15 cellular contexts compared by ENCODE assay signal in the genomic region with DNA sequence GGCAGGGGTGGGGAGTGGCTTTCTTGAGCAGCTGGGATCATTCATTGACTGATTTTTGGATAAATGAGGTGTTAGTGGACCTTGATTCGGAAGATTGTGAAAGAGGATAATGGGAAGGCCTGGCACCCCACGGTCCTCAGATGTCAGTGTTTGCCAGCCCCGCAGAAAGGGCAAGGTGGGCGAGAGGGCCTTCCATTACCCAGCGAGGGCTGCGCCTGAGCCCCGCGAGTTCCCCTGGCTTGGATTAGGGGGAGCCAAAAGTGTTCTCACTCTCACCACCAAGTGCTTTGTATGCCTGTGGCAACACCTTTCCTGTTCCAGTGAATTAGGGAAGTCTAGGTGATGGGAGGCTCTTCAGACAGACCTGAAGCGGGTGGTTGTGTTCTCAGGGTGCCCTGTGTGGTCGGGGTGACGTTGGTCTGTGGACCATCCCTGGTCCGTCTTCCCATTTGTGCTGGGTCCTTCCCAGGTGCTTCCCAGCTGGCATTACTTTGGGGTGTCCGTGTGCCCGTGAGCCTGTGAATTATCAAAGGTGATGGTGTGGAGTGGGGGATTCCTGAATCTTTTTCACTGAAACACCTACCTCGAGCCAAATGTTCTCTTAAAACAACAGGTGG. TPM values are rescaled to one million over a fixed set of nuclear protein-coding genes. Genes with fewer than 3 reads are reported as not detected.
A peak's percentile ranks its signal among the peaks of the same experiment; 100 is the strongest.
DNase-seq lines count a peak whose midpoint lies in the region; ATAC-seq and TF ChIP-seq lines count a peak whose summit lies in the region.
"Had no signal": no experiment of that assay in that cellular context is flagged by ENCODE, and none has a peak within 500 bp of the region (broad histone marks: within the 10 kb centered on the region; RNA-seq: fewer than 3 reads in every experiment).

No MANE protein-coding gene starts in this region.

- 54 to 74% (median 58%) methylated on average over 15 of the region's 15 CpGs for WGBS in psoas muscle, 3 donors

- ATAC-seq in psoas muscle (no peak), left colon (no peak)
- no peak for ATAC-seq in activated naive CD8-positive, alpha-beta T cell treated with anti-CD3 and anti-CD28 coated beads, Interleukin-2, amount 50 U/mL, for 24 hours

- no peak overlapping the region for H3K4me3 Mint-ChIP-seq in activated T-cell treated with anti-CD3 and anti-CD28 coated beads, Interleukin-2, amount 50 U/mL, for 24 hours
- no peak overlapping the region for H3K4me3 Mint-ChIP-seq in activated naive CD8-positive, alpha-beta T cell treated with anti-CD3 and anti-CD28 coated beads, Interleukin-2, amount 50 U/mL, for 24 hours

- intact Hi-C loops in dorsolateral prefrontal cortex (cut with DNase I) (loop anchor here in 1 of 2 donors (5.0 to 10.0 kb wide), 2 partner anchors 34 to 338 kb away; partner anchors contain the start of genes CDC42BPA and COQ8A), psoas muscle (cut with DNase I) (no loop called here), left colon (cut with DNase I, micrococcal nuclease) (no loop called here)

- H3K27ac Mint-ChIP-seq in activated T-cell treated with anti-CD3 and anti-CD28 coated beads, Interleukin-2, amount 50 U/mL, for 24 hours: no peak overlapping the region
- H3K27ac Mint-ChIP-seq in activated naive CD8-positive, alpha-beta T cell treated with anti-CD3 and anti-CD28 coated beads, Interleukin-2, amount 50 U/mL, for 24 hours: no peak overlapping the region

- TF ChIP-seq CTCF in dorsolateral prefrontal cortex (IDR thresholded peaks at IDR 0.05 in 54 of 56, conservative IDR thresholded peaks at IDR 0.05 in 2 of 56; ENCODE audit: low read depth in 1 of 56, partially characterized antibody in 56 of 56) (no peak), psoas muscle (IDR thresholded peaks at IDR 0.05) (no peak)

- peak; percentile 14 for DNase-seq in activated T-cell treated with anti-CD3 and anti-CD28 coated beads, Interleukin-2, amount 50 U/mL, for 24 hours
- DNase-seq in activated T-cell treated with anti-CD3 and anti-CD28 coated beads for 4 hours (no peak), H7 (peak; percentile 54), dorsolateral prefrontal cortex (no peak), psoas muscle (no peak), HuH-7 (ENCODE audit: low spot score) (no peak), left colon (no peak)
- DNase-seq in activated naive CD8-positive, alpha-beta T cell treated with anti-CD3 and anti-CD28 coated beads, Interleukin-2, amount 50 U/mL, for 24 hours: no peak
- DNase-seq: COR-L47, DMS53, MV-4-11, NCI-H1436, NCI-H510A treated with DMSO at 0.1 percent for 48 hours, Peyer's patch had no signal

- peaks cover 3% of the 10 kb centered on the region for H3K9me3 Mint-ChIP-seq in activated T-cell treated with anti-CD3 and anti-CD28 coated beads, Interleukin-2, amount 50 U/mL, for 24 hours
- peaks cover 3% of the 10 kb centered on the region for H3K9me3 Mint-ChIP-seq in activated naive CD8-positive, alpha-beta T cell treated with anti-CD3 and anti-CD28 coated beads, Interleukin-2, amount 50 U/mL, for 24 hours

- H3K36me3 Mint-ChIP-seq in activated T-cell treated with anti-CD3 and anti-CD28 coated beads, Interleukin-2, amount 50 U/mL, for 24 hours (ENCODE audit: low read depth): peaks cover 21% of the 10 kb centered on the region
- H3K36me3 Mint-ChIP-seq in activated naive CD8-positive, alpha-beta T cell treated with anti-CD3 and anti-CD28 coated beads, Interleukin-2, amount 50 U/mL, for 24 hours (ENCODE audit: low read depth): peaks cover 6% of the 10 kb centered on the region

- no peaks in the 10 kb centered on the region for H3K4me1 Mint-ChIP-seq in activated T-cell treated with anti-CD3 and anti-CD28 coated beads, Interleukin-2, amount 50 U/mL, for 24 hours (ENCODE audit: low read depth)
- H3K4me1 Mint-ChIP-seq in activated naive CD8-positive, alpha-beta T cell treated with anti-CD3 and anti-CD28 coated beads, Interleukin-2, amount 50 U/mL, for 24 hours: no peaks in the 10 kb centered on the region

- peaks cover 3% of the 10 kb centered on the region for H3K9me3 ChIP-seq in psoas muscle
- H3K9me3 ChIP-seq: Peyer's patch had no signal

- H3K27me3 ChIP-seq in H7 (ENCODE audit: control insufficient read depth, insufficient read depth, low read length) (no peaks in the 10 kb centered on the region), dorsolateral prefrontal cortex (no peaks in the 10 kb centered on the region), psoas muscle (ENCODE audit: insufficient read depth in 3 of 3, low read length in 2 of 3) (no peaks in the 10 kb centered on the region)
- H3K27me3 ChIP-seq: BLaER1 treated with 17β-estradiol and CSF1 and Interleukin-3, amounts not matched to agents 10 nM and 100 nM; Peyer's patch had no signal

- peak overlapping the region in 30 of 59 donors; percentile 5 to 98 (median 50) for H3K27ac ChIP-seq in dorsolateral prefrontal cortex
- H3K27ac ChIP-seq in psoas muscle: peak overlapping the region; percentile 74
- H3K27ac ChIP-seq: BLaER1 treated with 17β-estradiol and CSF1 and Interleukin-3, amounts not matched to agents 10 nM and 100 nM; Peyer's patch had no signal

- H3K4me1 ChIP-seq in psoas muscle: peaks cover 80% of the 10 kb centered on the region

- H3K4me3 ChIP-seq in H7 (ENCODE audit: insufficient read depth, low read depth, low read length) (no peak overlapping the region), dorsolateral prefrontal cortex (no peak overlapping the region), psoas muscle (peak overlapping the region; percentile 2)
- H3K4me3 ChIP-seq: BLaER1 treated with 17β-estradiol and CSF1 and Interleukin-3, amounts not matched to agents 10 nM and 100 nM; Peyer's patch had no signal

- H3K27me3 Mint-ChIP-seq in activated T-cell treated with anti-CD3 and anti-CD28 coated beads, Interleukin-2, amount 50 U/mL, for 24 hours: no peaks in the 10 kb centered on the region
- no peaks in the 10 kb centered on the region for H3K27me3 Mint-ChIP-seq in activated naive CD8-positive, alpha-beta T cell treated with anti-CD3 and anti-CD28 coated beads, Interleukin-2, amount 50 U/mL, for 24 hours

- no peaks in the 10 kb centered on the region for H3K36me3 ChIP-seq in H7 (replicated peaks; ENCODE audit: control insufficient read depth, insufficient read depth, low read length)
- peaks cover 0 to 21% of the 10 kb centered on the region in 2 donors for H3K36me3 ChIP-seq in psoas muscle (ENCODE audit: insufficient read depth in 1 of 2, low read depth in 1 of 2)

RNA-seq across cellular contexts. Expression of gene COQ8A, which starts 36.7 kb away (rescaled TPM):
- total RNA-seq in H7 (2014; rRNA removed; shearing (Covaris generic)): 35.8 and 52.5 TPM in 2 replicates
- total RNA-seq in dorsolateral prefrontal cortex: 10 to 100 TPM; 27.2 to 59.8 (median 44.7) TPM
- total RNA-seq in psoas muscle: 1,000 to 10,000 TPM in 1 of 4 donors, 100 to 1,000 TPM in 3; 574 to 1,432 (median 837) TPM
- 1,000 to 10,000 TPM in 1 of 3 donors, 100 to 1,000 TPM in 2; 134 to 1,231 (median 616) TPM for polyA plus RNA-seq in psoas muscle
- total RNA-seq in left colon: 10 to 100 TPM; 39.9 to 44.8 TPM

Comparison
In these comparisons a context has a peak if more than half of its experiments do, and no peak if none do; other contexts are left out.
1. DNase-seq: peak in activated T-cell treated with anti-CD3 and anti-CD28 coated beads, Interleukin-2, amount 50 U/mL, for 24 hours (single experiment) and H7 (single experiment); none in activated T-cell treated with anti-CD3 and anti-CD28 coated beads for 4 hours (single experiment), dorsolateral prefrontal cortex (0 of 10), psoas muscle (0 of 2), activated naive CD8-positive, alpha-beta T cell treated with anti-CD3 and anti-CD28 coated beads, Interleukin-2, amount 50 U/mL, for 24 hours (single experiment), HuH-7 (single experiment) and left colon (0 of 2).
2. RNA of gene COQ8A, which starts 36.7 kb away (total RNA-seq): 574 to 1,432 TPM in psoas muscle; 39.9 to 44.8 TPM in left colon, 27.2 to 59.8 TPM in dorsolateral prefrontal cortex and 35.8 to 52.5 TPM in H7; every median in the first group is over 4 times any median in the second.